In genomic region chr12:130421896-130422295, GRCh38 we compare ENCODE assay signal across 13 cellular contexts.
DNase-seq lines count a peak whose midpoint lies in the region; ATAC-seq and TF ChIP-seq lines count a peak whose summit lies in the region.
"Had no signal": no experiment of that assay in that cellular context is flagged by ENCODE, and none has a peak within 500 bp of the region (broad histone marks: within the 10 kb centered on the region; RNA-seq: fewer than 3 reads in every experiment).

No MANE protein-coding gene starts in this region.

- DNase-seq in natural killer cell (peak; percentile 3), mesenteric fat pad (ENCODE audit: low spot score) (peak; percentile 53), type B pancreatic cell (ENCODE audit: extremely low spot score, unreplicated experiment) (peak; percentile 55), NCI-H510A (lab: John Stamatoyannopoulos, UW) (no peak), NCI-H748 treated with DMSO at 0.1 percent for 48 hours (lab: John Stamatoyannopoulos, UW) (no peak), UCSD-AML1 (lab: John Stamatoyannopoulos, UW; ENCODE audit: unreplicated experiment) (no peak)
- DNase-seq in natural killer cell treated with Interleukin-12 subunit alpha and Interleukin-12 subunit beta and Interleukin-15 and Interleukin-18, amount 100 ng/mL, for 72 hours (ENCODE audit: low spot score), result no peak
- DNase-seq: BE2C; CD4-positive, alpha-beta memory T cell; DMS79; EL; H9 had no signal

- intact Hi-C loops in natural killer cell (cut with micrococcal nuclease), result no loop called here

- H3K4me3 Mint-ChIP-seq in natural killer cell (no peak overlapping the region), type B pancreatic cell (no peak overlapping the region)
- no peak overlapping the region for H3K4me3 Mint-ChIP-seq in natural killer cell treated with Interleukin-12 subunit alpha and Interleukin-12 subunit beta and Interleukin-15 and Interleukin-18, amount 100 ng/mL, for 72 hours
- H3K4me3 Mint-ChIP-seq: CD4-positive, alpha-beta memory T cell; GM23338; H9 had no signal

- H3K9me3 Mint-ChIP-seq in natural killer cell (no peaks in the 10 kb centered on the region), type B pancreatic cell (no peaks in the 10 kb centered on the region)
- no peaks in the 10 kb centered on the region for H3K9me3 Mint-ChIP-seq in natural killer cell treated with Interleukin-12 subunit alpha and Interleukin-12 subunit beta and Interleukin-15 and Interleukin-18, amount 100 ng/mL, for 72 hours
- H3K9me3 Mint-ChIP-seq: H9 had no signal

- H3K27ac Mint-ChIP-seq in natural killer cell (no peak overlapping the region), type B pancreatic cell (no peak overlapping the region)
- no peak overlapping the region for H3K27ac Mint-ChIP-seq in natural killer cell treated with Interleukin-12 subunit alpha and Interleukin-12 subunit beta and Interleukin-15 and Interleukin-18, amount 100 ng/mL, for 72 hours
- H3K27ac Mint-ChIP-seq: CD4-positive, alpha-beta memory T cell; GM23338; H9 had no signal

- H3K4me1 Mint-ChIP-seq in natural killer cell (no peaks in the 10 kb centered on the region), type B pancreatic cell (ENCODE audit: unreplicated experiment) (no peaks in the 10 kb centered on the region)
- no peaks in the 10 kb centered on the region for H3K4me1 Mint-ChIP-seq in natural killer cell treated with Interleukin-12 subunit alpha and Interleukin-12 subunit beta and Interleukin-15 and Interleukin-18, amount 100 ng/mL, for 72 hours (ENCODE audit: low read depth in 2 of 2)
- H3K4me1 Mint-ChIP-seq: CD4-positive, alpha-beta memory T cell; GM23338 had no signal

- no peaks in the 10 kb centered on the region for H3K27me3 Mint-ChIP-seq in natural killer cell (ENCODE audit: low read depth in 2 of 2)
- peaks cover 2 to 9% of the 10 kb centered on the region in 2 donors for H3K27me3 Mint-ChIP-seq in natural killer cell treated with Interleukin-12 subunit alpha and Interleukin-12 subunit beta and Interleukin-15 and Interleukin-18, amount 100 ng/mL, for 72 hours
- no peaks in the 10 kb centered on the region for H3K27me3 Mint-ChIP-seq in type B pancreatic cell

- H3K36me3 Mint-ChIP-seq in natural killer cell, result no peaks in the 10 kb centered on the region
- H3K36me3 Mint-ChIP-seq in natural killer cell treated with Interleukin-12 subunit alpha and Interleukin-12 subunit beta and Interleukin-15 and Interleukin-18, amount 100 ng/mL, for 72 hours, result no peaks in the 10 kb centered on the region
- H3K36me3 Mint-ChIP-seq in type B pancreatic cell, result no peaks in the 10 kb centered on the region
- H3K36me3 Mint-ChIP-seq: CD4-positive, alpha-beta memory T cell had no signal

- ATAC-seq in natural killer cell, result no peak
- ATAC-seq in natural killer cell treated with Interleukin-12 subunit alpha and Interleukin-12 subunit beta and Interleukin-15 and Interleukin-18, amount 100 ng/mL, for 72 hours, result no peak
- ATAC-seq: GM23338 had no signal

- TF ChIP-seq CTCF in natural killer cell (IDR thresholded peaks at IDR 0.05) (no peak), type B pancreatic cell (conservative IDR thresholded peaks at IDR 0.05) (no peak)

Comparison
In these comparisons a context has a peak if more than half of its experiments do, and no peak if none do; other contexts are left out.
1. DNase-seq: peak in natural killer cell (single experiment), mesenteric fat pad (single experiment) and type B pancreatic cell (single experiment); none in natural killer cell treated with Interleukin-12 subunit alpha and Interleukin-12 subunit beta and Interleukin-15 and Interleukin-18, amount 100 ng/mL, for 72 hours (single experiment), NCI-H510A (single experiment), NCI-H748 treated with DMSO at 0.1 percent for 48 hours (single experiment) and UCSD-AML1 (single experiment).